ENCODE assay signal across 18 cellular contexts in genomic region chr2:217394510-217395351, GRCh38.
DNase-seq lines count a peak whose midpoint lies in the region; ATAC-seq and TF ChIP-seq lines count a peak whose summit lies in the region.
"Had no signal": no experiment of that assay in that cellular context is flagged by ENCODE, and none has a peak within 500 bp of the region (broad histone marks: within the 10 kb centered on the region; RNA-seq: fewer than 3 reads in every experiment).

No MANE protein-coding gene starts in this region.

- DNase-seq in EH (ENCODE audit: low read depth) (peak; percentile 65), RWPE2 (ENCODE audit: low spot score) (no peak), fibroblast of pulmonary artery (ENCODE audit: low read depth) (peak; percentile 10), suprapubic skin (ENCODE audit: low spot score in 2 of 2) (no peak), SKM-1 treated with dmso at 0.1 percent for 144 hours (lab: John Stamatoyannopoulos, UW; ENCODE audit: unreplicated experiment) (no peak), GM19240 (ENCODE audit: insufficient read length, low spot score) (no peak), mucosa of descending colon (no peak), RKO (ENCODE audit: low spot score) (no peak)
- DNase-seq: activated CD4-positive, alpha-beta T cell treated with anti-CD3 and anti-CD28 coated beads for 48 hours; activated effector memory CD4-positive, alpha-beta T cell treated with Interleukin-2 at 50 U/mL for 16 hours; amniotic stem cell; Caco-2; NCI-H1417 treated with DMSO at 0.1 percent for 48 hours; NCI-H2171 treated with DMSO at 0.1 percent for 48 hours; NCI-H748 treated with DMSO at 0.1 percent for 48 hours; upper lobe of right lung had no signal

- no peak for TF ChIP-seq EP300 in suprapubic skin (IDR thresholded peaks at IDR 0.05)

- H3K27me3 ChIP-seq in RWPE2 (ENCODE audit: insufficient read depth, poor library complexity, severe bottlenecking) (no peaks in the 10 kb centered on the region), suprapubic skin (no peaks in the 10 kb centered on the region)
- H3K27me3 ChIP-seq: right atrium auricular region, upper lobe of right lung had no signal

- H3K36me3 ChIP-seq in RWPE2 (ENCODE audit: low read depth), result no peaks in the 10 kb centered on the region
- no peaks in the 10 kb centered on the region for H3K36me3 ChIP-seq in suprapubic skin
- no peaks in the 10 kb centered on the region for H3K36me3 ChIP-seq in mucosa of descending colon (ENCODE audit: low read depth)
- H3K36me3 ChIP-seq: right atrium auricular region, upper lobe of right lung had no signal

- no peak overlapping the region for H3K4me3 ChIP-seq in RWPE2 (ENCODE audit: severe bottlenecking)
- H3K4me3 ChIP-seq in fibroblast of pulmonary artery (replicated peaks; ENCODE audit: low read depth, low read length), result no peak overlapping the region
- no peak overlapping the region for H3K4me3 ChIP-seq in suprapubic skin
- H3K4me3 ChIP-seq in mucosa of descending colon, result no peak overlapping the region
- H3K4me3 ChIP-seq: right atrium auricular region, upper lobe of right lung had no signal

- intact Hi-C loops in mucosa of descending colon (cut with DNase I, micrococcal nuclease), result no loop called here

- H3K9me3 ChIP-seq in RWPE2 (ENCODE audit: severe bottlenecking) (no peaks in the 10 kb centered on the region), suprapubic skin (no peaks in the 10 kb centered on the region), mucosa of descending colon (no peaks in the 10 kb centered on the region)
- H3K9me3 ChIP-seq: right atrium auricular region, upper lobe of right lung had no signal

- WGBS in suprapubic skin, result 60% methylated on average over 8 of the region's 8 CpGs

- no peak for TF ChIP-seq CTCF in RWPE2 (IDR thresholded peaks at IDR 0.05; ENCODE audit: poor library complexity, severe bottlenecking)
- no peak for TF ChIP-seq CTCF in fibroblast of pulmonary artery (IDR thresholded peaks at IDR 0.05; ENCODE audit: low read length, missing control alignments)
- TF ChIP-seq CTCF in suprapubic skin (IDR thresholded peaks at IDR 0.05), result no peak
- no peak for TF ChIP-seq CTCF in mucosa of descending colon (IDR thresholded peaks at IDR 0.05)

- no peak for TF ChIP-seq POLR2A in suprapubic skin (IDR thresholded peaks at IDR 0.05)

- H3K27ac ChIP-seq in RWPE2 (ENCODE audit: poor library complexity, severe bottlenecking), result peak overlapping the region; percentile 39
- H3K27ac ChIP-seq in suprapubic skin, result peak overlapping the region; percentile 52
- H3K27ac ChIP-seq: upper lobe of right lung had no signal

- peaks cover 11% of the 10 kb centered on the region for H3K4me1 ChIP-seq in RWPE2 (ENCODE audit: insufficient read depth, poor library complexity, severe bottlenecking)
- H3K4me1 ChIP-seq in suprapubic skin, result peaks cover 15% of the 10 kb centered on the region
- H3K4me1 ChIP-seq in mucosa of descending colon (ENCODE audit: low read depth), result no peaks in the 10 kb centered on the region
- H3K4me1 ChIP-seq: Caco-2, upper lobe of right lung had no signal

- ATAC-seq in RWPE2 (ENCODE audit: low read depth), result peak; percentile 37; the same call in 1 of the 3 replicates
- ATAC-seq in mucosa of descending colon, result no peak
- ATAC-seq: left lobe of liver, upper lobe of right lung had no signal

Comparison
In these comparisons a context has a peak if more than half of its experiments do, and no peak if none do; other contexts are left out.
1. DNase-seq: peak in EH (single experiment) and fibroblast of pulmonary artery (single experiment); none in RWPE2 (single experiment), suprapubic skin (0 of 2), SKM-1 treated with dmso at 0.1 percent for 144 hours (single experiment), GM19240 (single experiment), mucosa of descending colon (0 of 3) and RKO (single experiment).